In the genomic region with DNA sequence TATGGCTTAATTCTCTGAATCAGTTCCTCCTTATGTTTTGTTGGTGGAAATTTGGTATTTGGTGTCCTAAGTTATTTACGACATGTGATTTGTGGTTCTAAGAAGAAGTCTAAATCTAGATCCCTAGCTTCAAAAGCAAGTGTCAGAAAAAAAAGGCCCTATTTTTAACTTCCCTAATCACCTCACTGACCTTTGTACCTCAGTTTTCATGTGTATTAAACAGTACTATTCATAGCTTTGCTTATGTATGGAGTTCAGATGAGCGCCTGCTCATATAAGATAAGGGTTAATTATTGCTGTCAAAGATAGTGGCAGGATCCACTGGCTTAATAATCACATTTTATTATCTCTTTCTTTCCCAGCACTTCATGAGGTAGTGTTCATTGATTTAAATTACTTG, we compare ENCODE assay signal across 21 cellular contexts.
DNase-seq lines count a peak whose midpoint lies in the region; ATAC-seq and TF ChIP-seq lines count a peak whose summit lies in the region.
"Had no signal": no experiment of that assay in that cellular context is flagged by ENCODE, and none has a peak within 500 bp of the region (broad histone marks: within the 10 kb centered on the region; RNA-seq: fewer than 3 reads in every experiment).

No MANE protein-coding gene starts in this region.

- H3K9me3 Mint-ChIP-seq in stimulated activated effector memory CD8-positive, alpha-beta T cell treated with anti-CD3 and anti-CD28 coated beads, Interleukin-12 subunit alpha, Interleukin-12 subunit beta, amount 100 ng/mL, for 72 hours = no peaks in the 10 kb centered on the region
- H3K9me3 Mint-ChIP-seq: CD4-positive, alpha-beta T cell had no signal

- no peaks in the 10 kb centered on the region for H3K9me3 ChIP-seq in hepatocyte (ENCODE audit: low read depth)
- H3K9me3 ChIP-seq: A549, BE2C had no signal

- no peak for TF ChIP-seq CTCF in hepatocyte (IDR thresholded peaks at IDR 0.05; ENCODE audit: poor library complexity)

- H3K4me3 ChIP-seq in hepatocyte = no peak overlapping the region
- H3K4me3 ChIP-seq in H7 (ENCODE audit: insufficient read depth, low read depth, low read length) = no peak overlapping the region
- H3K4me3 ChIP-seq: A549; BLaER1 treated with 17β-estradiol and CSF1 and Interleukin-3, amounts not matched to agents 10 nM and 100 nM had no signal

- H4K20me1 ChIP-seq in hepatocyte (ENCODE audit: insufficient read depth, poor library complexity, severe bottlenecking) = no peaks in the 10 kb centered on the region
- H4K20me1 ChIP-seq: BLaER1 treated with 17β-estradiol and CSF1 and Interleukin-3, amounts not matched to agents 10 nM and 100 nM had no signal

- H2AFZ ChIP-seq in hepatocyte = no peak overlapping the region

- H3K36me3 Mint-ChIP-seq in stimulated activated effector memory CD8-positive, alpha-beta T cell treated with anti-CD3 and anti-CD28 coated beads, Interleukin-12 subunit alpha, Interleukin-12 subunit beta, amount 100 ng/mL, for 72 hours = no peaks in the 10 kb centered on the region
- H3K36me3 Mint-ChIP-seq: CD14-positive monocyte; CD8-positive, alpha-beta memory T cell had no signal

- ATAC-seq in GM19324 (IDR thresholded peaks at IDR 0.05; ENCODE audit: low FRiP score, unreplicated experiment) (peak; percentile 53), HG03196 (IDR thresholded peaks at IDR 0.05; ENCODE audit: unreplicated experiment) (no peak)
- no peak for ATAC-seq in stimulated activated effector memory CD8-positive, alpha-beta T cell treated with anti-CD3 and anti-CD28 coated beads, Interleukin-12 subunit alpha, Interleukin-12 subunit beta, amount 100 ng/mL, for 72 hours
- ATAC-seq: A549 had no signal

- 77% methylated on average over 2 of the region's 2 CpGs for WGBS in hepatocyte (ENCODE audit: low lambda C conversion rate, missing lambda C conversion rate)

- no peaks in the 10 kb centered on the region for H3K79me2 ChIP-seq in hepatocyte

- H3K27ac ChIP-seq in hepatocyte = peak overlapping the region; percentile 58
- H3K27ac ChIP-seq: A549; BLaER1 treated with 17β-estradiol and CSF1 and Interleukin-3, amounts not matched to agents 10 nM and 100 nM had no signal

- H3K4me2 ChIP-seq in hepatocyte = peak overlapping the region; percentile 10
- H3K4me2 ChIP-seq: A549; BLaER1 treated with 17β-estradiol and CSF1 and Interleukin-3, amounts not matched to agents 10 nM and 100 nM had no signal

- H3K27me3 ChIP-seq in hepatocyte (no peaks in the 10 kb centered on the region), H7 (ENCODE audit: control insufficient read depth, insufficient read depth, low read length) (no peaks in the 10 kb centered on the region)
- H3K27me3 ChIP-seq: BE2C; BLaER1 treated with 17β-estradiol and CSF1 and Interleukin-3, amounts not matched to agents 10 nM and 100 nM had no signal

- peaks cover 4% of the 10 kb centered on the region for H3K4me1 ChIP-seq in hepatocyte (ENCODE audit: insufficient read depth)
- H3K4me1 ChIP-seq: A549; BE2C; BLaER1 treated with 17β-estradiol and CSF1 and Interleukin-3, amounts not matched to agents 10 nM and 100 nM had no signal

- no peak overlapping the region for H3K4me3 Mint-ChIP-seq in stimulated activated effector memory CD8-positive, alpha-beta T cell treated with anti-CD3 and anti-CD28 coated beads, Interleukin-12 subunit alpha, Interleukin-12 subunit beta, amount 100 ng/mL, for 72 hours
- H3K4me3 Mint-ChIP-seq: CD14-positive monocyte; CD4-positive, alpha-beta T cell; CD8-positive, alpha-beta memory T cell had no signal

- H3K36me3 ChIP-seq in hepatocyte (replicated peaks; ENCODE audit: insufficient read depth, low read depth) = no peaks in the 10 kb centered on the region
- no peaks in the 10 kb centered on the region for H3K36me3 ChIP-seq in H7 (replicated peaks; ENCODE audit: control insufficient read depth, insufficient read depth, low read length)
- H3K36me3 ChIP-seq: BE2C; BLaER1 treated with 17β-estradiol and CSF1 and Interleukin-3, amounts not matched to agents 10 nM and 100 nM had no signal

- H3K27ac Mint-ChIP-seq in stimulated activated effector memory CD8-positive, alpha-beta T cell treated with anti-CD3 and anti-CD28 coated beads, Interleukin-12 subunit alpha, Interleukin-12 subunit beta, amount 100 ng/mL, for 72 hours = no peak overlapping the region
- H3K27ac Mint-ChIP-seq: CD14-positive monocyte; CD4-positive, alpha-beta T cell; CD8-positive, alpha-beta memory T cell had no signal

- DNase-seq in OCI-M1 (lab: John Stamatoyannopoulos, UW) = peak; percentile 9
- peak; percentile 20 for DNase-seq in hepatocyte (ENCODE audit: low spot score)
- no peak for DNase-seq in H7
- no peak for DNase-seq in stimulated activated effector memory CD8-positive, alpha-beta T cell treated with anti-CD3 and anti-CD28 coated beads, Interleukin-12 subunit alpha, Interleukin-12 subunit beta, amount 100 ng/mL, for 72 hours (ENCODE audit: low spot score in 2 of 2)
- DNase-seq: 8988T; ACHN; AML-193; BE2C; CD4-positive, alpha-beta T cell; CD8-positive, alpha-beta memory T cell; DMS 273 treated with DMSO at 0.1 percent for 48 hours; DMS79; EL; GDM1; GOT3; HCEC 1CT had no signal

- H3K9me2 ChIP-seq in hepatocyte (replicated peaks; ENCODE audit: insufficient read depth) = no peaks in the 10 kb centered on the region

- H3K4me1 Mint-ChIP-seq in stimulated activated effector memory CD8-positive, alpha-beta T cell treated with anti-CD3 and anti-CD28 coated beads, Interleukin-12 subunit alpha, Interleukin-12 subunit beta, amount 100 ng/mL, for 72 hours = no peaks in the 10 kb centered on the region
- H3K4me1 Mint-ChIP-seq: CD14-positive monocyte; CD8-positive, alpha-beta memory T cell had no signal

Comparison
In these comparisons a context has a peak if more than half of its experiments do, and no peak if none do; other contexts are left out.
1. DNase-seq: peak in OCI-M1 (single experiment) and hepatocyte (single experiment); none in H7 (single experiment) and stimulated activated effector memory CD8-positive, alpha-beta T cell treated with anti-CD3 and anti-CD28 coated beads, Interleukin-12 subunit alpha, Interleukin-12 subunit beta, amount 100 ng/mL, for 72 hours (0 of 2).